10 cellular contexts compared by ENCODE assay signal in genomic region chr11:118615996-118616395, GRCh38. TPM values are rescaled to one million over a fixed set of nuclear protein-coding genes. Genes with fewer than 3 reads are reported as not detected.
A peak's percentile ranks its signal among the peaks of the same experiment; 100 is the strongest.
DNase-seq lines count a peak whose midpoint lies in the region; ATAC-seq, FAIRE-seq and TF ChIP-seq lines count a peak whose summit lies in the region.
"Had no signal": no experiment of that assay in that cellular context is flagged by ENCODE, and none has a peak within 500 bp of the region (broad histone marks: within the 10 kb centered on the region; RNA-seq: fewer than 3 reads in every experiment).

No MANE protein-coding gene starts in this region.

- no peak for TF ChIP-seq CTCF in ascending aorta (IDR thresholded peaks at IDR 0.05)

- no peak for TF ChIP-seq POLR2A in GM12892 (IDR thresholded peaks at IDR 0.05; ENCODE audit: low read depth, low read length)

- no peak for ATAC-seq in GM21360 (IDR thresholded peaks at IDR 0.05; ENCODE audit: unreplicated experiment)
- no peak for ATAC-seq in HG02885 (IDR thresholded peaks at IDR 0.05; ENCODE audit: poor library complexity, unreplicated experiment)

- H3K27me3 ChIP-seq in HUES48 (ENCODE audit: control insufficient read depth, insufficient read depth, low read length) (peaks cover 5% of the 10 kb centered on the region), ascending aorta (no peaks in the 10 kb centered on the region), iPS-18a (ENCODE audit: control insufficient read depth, insufficient read depth, low read length) (peaks cover 10% of the 10 kb centered on the region)
- H3K27me3 ChIP-seq: colonic mucosa had no signal

- H3K4me1 ChIP-seq in HUES48 (ENCODE audit: control insufficient read depth, insufficient read depth, low read length) (peaks cover 62% of the 10 kb centered on the region), ascending aorta (peaks cover 29 to 58% of the 10 kb centered on the region in 2 donors), iPS-18a (ENCODE audit: control insufficient read depth, low read depth, low read length) (peaks cover 59% of the 10 kb centered on the region)

- H3K9ac ChIP-seq in HUES48 (ENCODE audit: low read depth, low read length), result peak overlapping the region; percentile 11; the same call in 1 of the 2 replicates
- peak overlapping the region; percentile 15 for H3K9ac ChIP-seq in iPS-18a (ENCODE audit: low read length)

- 0 out of 2 replicates have a peak overlapping the region, but pooled peaks have one; percentile 41 for H3K4me3 ChIP-seq in HUES48 (ENCODE audit: low read depth, low read length)
- H3K4me3 ChIP-seq in ascending aorta, result no peak overlapping the region
- H3K4me3 ChIP-seq in iPS-18a (ENCODE audit: low read length), result peak overlapping the region; percentile 7
- H3K4me3 ChIP-seq: colonic mucosa had no signal

- FAIRE-seq in GM12892 (lab: Jason Lieb, UNC), result no peak

- H3K36me3 ChIP-seq in HUES48 (ENCODE audit: control insufficient read depth, insufficient read depth, low read length), result no peaks in the 10 kb centered on the region
- peaks cover 39 to 41% of the 10 kb centered on the region in 2 donors for H3K36me3 ChIP-seq in ascending aorta
- H3K36me3 ChIP-seq in iPS-18a (ENCODE audit: control insufficient read depth, low read depth, low read length), result no peaks in the 10 kb centered on the region
- H3K36me3 ChIP-seq: colonic mucosa had no signal

- H3K27ac ChIP-seq in HUES48 (ENCODE audit: low read depth, low read length) (peak overlapping the region; percentile 83), ascending aorta (peak overlapping the region; percentile 95 to 99), iPS-18a (ENCODE audit: low read length) (peak overlapping the region; percentile 74)
- H3K27ac ChIP-seq: colonic mucosa had no signal

- intact Hi-C loops in ascending aorta (cut with DNase I), result no loop called here

- no peaks in the 10 kb centered on the region for H3K9me3 ChIP-seq in HUES48 (ENCODE audit: control insufficient read depth, insufficient read depth, low read length)
- H3K9me3 ChIP-seq in ascending aorta, result no peaks in the 10 kb centered on the region
- no peaks in the 10 kb centered on the region for H3K9me3 ChIP-seq in iPS-18a (ENCODE audit: control insufficient read depth, low read depth, low read length)
- H3K9me3 ChIP-seq: colonic mucosa had no signal

- DNase-seq in ascending aorta (ENCODE audit: low spot score in 2 of 2) (no peak), retina (peak; percentile 43), GM12892 (ENCODE audit: insufficient read length) (no peak)
- DNase-seq: colonic mucosa, naive B cell, NCI-H510A treated with DMSO at 0.1 percent for 48 hours had no signal

RNA-seq across cellular contexts. Expression of gene PHLDB1, which starts 8.6 kb away (rescaled TPM):
- 200 TPM for total RNA-seq in ascending aorta
- polyA plus RNA-seq in GM12892 (2012; ENCODE audit: missing spikeins), result not detected

RNA-seq across cellular contexts. Expression of gene ARCN1, which starts 43.8 kb away (rescaled TPM):
- total RNA-seq in ascending aorta, result 93.8 TPM
- 74.9 TPM for polyA plus RNA-seq in GM12892 (2012; ENCODE audit: missing spikeins)

RNA-seq across cellular contexts. Expression of gene IFT46, which starts 50.3 kb away (rescaled TPM):
- 34.9 TPM for total RNA-seq in ascending aorta
- polyA plus RNA-seq in GM12892 (2012; ENCODE audit: missing spikeins), result 17.1 TPM

Comparison
In these comparisons a context has a peak if more than half of its experiments do, and no peak if none do; other contexts are left out.
1. H3K4me3 ChIP-seq: peak in HUES48 (single experiment) and iPS-18a (single experiment); none in ascending aorta (0 of 2).
2. Peak in every context shown above with its lines, with median percentiles within 50 percentile points of each other: H3K27ac ChIP-seq.